In genomic region chr5:10301842-10302610, GRCh38 we compare ENCODE assay signal across 9 cellular contexts. TPM values are rescaled to one million over a fixed set of nuclear protein-coding genes. Genes with fewer than 3 reads are reported as not detected.
A peak's percentile ranks its signal among the peaks of the same experiment; 100 is the strongest.
DNase-seq lines count a peak whose midpoint lies in the region; ATAC-seq, FAIRE-seq and TF ChIP-seq lines count a peak whose summit lies in the region.
"Had no signal": no experiment of that assay in that cellular context is flagged by ENCODE, and none has a peak within 500 bp of the region (broad histone marks: within the 10 kb centered on the region; RNA-seq: fewer than 3 reads in every experiment).

No MANE protein-coding gene starts in this region.

- H3K9me3 Mint-ChIP-seq in immature natural killer cell, result no peaks in the 10 kb centered on the region

- TF ChIP-seq CTCF in LNCaP clone FGC (IDR thresholded peaks at IDR 0.05; ENCODE audit: control insufficient read depth, extremely low read depth, insufficient read depth), result no peak

- H3K36me3 ChIP-seq in small intestine (ENCODE audit: control insufficient read depth in 2 of 2, insufficient read depth in 2 of 2, low read length in 2 of 2), result no peaks in the 10 kb centered on the region

- H3K4me1 Mint-ChIP-seq in immature natural killer cell, result peaks cover 4 to 6% of the 10 kb centered on the region in 2 donors

- H3K27me3 ChIP-seq in small intestine (ENCODE audit: control insufficient read depth in 2 of 2, insufficient read depth in 2 of 2, low read length in 2 of 2), result peaks cover 0 to 3% of the 10 kb centered on the region in 2 donors

- peak overlapping the region; percentile 92 to 93 for H3K27ac ChIP-seq in small intestine (ENCODE audit: low read depth in 1 of 2, low read length in 1 of 2)

- intact Hi-C loops in left ventricle myocardium superior (cut with micrococcal nuclease), result no loop called here

- H3K27me3 Mint-ChIP-seq in immature natural killer cell (ENCODE audit: low read depth in 3 of 3), result peaks cover 0 to 12% (median 2%) of the 10 kb centered on the region in 3 donors

- peaks cover 2 to 19% of the 10 kb centered on the region in 2 donors for H3K4me1 ChIP-seq in small intestine (ENCODE audit: control insufficient read depth in 2 of 2, insufficient read depth in 1 of 2, low read depth in 1 of 2, low read length in 1 of 2)

- in situ Hi-C loops in SK-MEL-5 (cut with HindIII; ENCODE audit: low pct_unique_long_range_greater_than_20kb, low sequenced_read_pairs), result no loop called here

- H3K9me3 ChIP-seq in small intestine (ENCODE audit: control insufficient read depth, low read depth), result no peaks in the 10 kb centered on the region

- H3K27ac Mint-ChIP-seq in immature natural killer cell, result no peak overlapping the region

- H3K4me3 ChIP-seq in LNCaP clone FGC (ENCODE audit: low read depth, low read length), result no peak overlapping the region
- H3K4me3 ChIP-seq in small intestine (ENCODE audit: low read depth in 1 of 2, low read length in 2 of 2), result no peak overlapping the region

- peak; percentile 94 for ATAC-seq in left ventricle myocardium superior

- H3K36me3 Mint-ChIP-seq in immature natural killer cell, result no peaks in the 10 kb centered on the region

- 28 to 65% (median 38%) methylated on average over 11 of the region's 11 CpGs for WGBS in small intestine, 3 donors

- no peak overlapping the region for H3K4me3 Mint-ChIP-seq in immature natural killer cell

- no peak for FAIRE-seq in small intestine (lab: Jason Lieb, UNC)

- DNase-seq in LNCaP clone FGC (ENCODE audit: low read depth) (peak; percentile 82), SK-MEL-5 (ENCODE audit: low read depth, low spot score) (peak; percentile 33), left ventricle myocardium superior (peak; percentile 93), small intestine (peak; percentile 98), immature natural killer cell (no peak), RKO (ENCODE audit: low spot score) (no peak), GOT3 (lab: John Stamatoyannopoulos, UW) (no peak)
- DNase-seq in activated CD4-positive, alpha-beta T cell treated with anti-CD3 and anti-CD28 coated beads, Interleukin-2, amount 50 U/mL, for 1 hour, result no peak
- DNase-seq: KBM-7 had no signal

RNA-seq across cellular contexts. Expression of gene CMBL, which starts 5.7 kb away (rescaled TPM):
- total RNA-seq in SK-MEL-5 (2014; rRNA removed; shearing (Covaris generic)), result not detected in 2 replicates
- polyA plus RNA-seq in SK-MEL-5 (2015; cell fraction: cytosol; rRNA removed), result not detected in 2 replicates
- not detected in 2 replicates for polyA plus RNA-seq in SK-MEL-5 (2015; cell fraction: nucleus; rRNA removed)
- total RNA-seq in left ventricle myocardium superior, result 48.6 TPM
- polyA plus RNA-seq in small intestine, result 100 to 1,000 TPM in 2 of 3 donors, 10 to 100 TPM in 1; 93.7 to 516 (median 230) TPM
- under 1 TPM in 2 of 3 donors, not detected in 1; 0.35 to 0.84 TPM for polyA plus RNA-seq in immature natural killer cell

RNA-seq across cellular contexts. Expression of gene MARCHF6, which starts 51.5 kb away (rescaled TPM):
- total RNA-seq in SK-MEL-5 (2014; rRNA removed; shearing (Covaris generic)), result 73.0 and 75.8 TPM in 2 replicates
- 76.9 and 109 TPM in 2 replicates for polyA plus RNA-seq in SK-MEL-5 (2015; cell fraction: cytosol; rRNA removed)
- polyA plus RNA-seq in SK-MEL-5 (2015; cell fraction: nucleus; rRNA removed), result 311 and 332 TPM in 2 replicates
- 165 TPM for total RNA-seq in left ventricle myocardium superior
- 100 to 1,000 TPM in 1 of 3 donors, 10 to 100 TPM in 2; 39.6 to 109 (median 59.2) TPM for polyA plus RNA-seq in small intestine
- 10 to 100 TPM; 23.3 to 54.5 (median 52.5) TPM for polyA plus RNA-seq in immature natural killer cell

RNA-seq across cellular contexts. Expression of gene CCT5, which starts 51.9 kb away (rescaled TPM):
- total RNA-seq in SK-MEL-5 (2014; rRNA removed; shearing (Covaris generic)), result 1,160 and 1,344 TPM in 2 replicates
- polyA plus RNA-seq in SK-MEL-5 (2015; cell fraction: cytosol; rRNA removed), result 659 and 725 TPM in 2 replicates
- polyA plus RNA-seq in SK-MEL-5 (2015; cell fraction: nucleus; rRNA removed), result 532 and 577 TPM in 2 replicates
- total RNA-seq in left ventricle myocardium superior, result 95.8 TPM
- polyA plus RNA-seq in small intestine, result 100 to 1,000 TPM; 101 to 226 (median 138) TPM
- 100 to 1,000 TPM; 182 to 227 (median 211) TPM for polyA plus RNA-seq in immature natural killer cell

RNA-seq across cellular contexts. Expression of gene ATPSCKMT, which starts 52.3 kb away (rescaled TPM):
- total RNA-seq in SK-MEL-5 (2014; rRNA removed; shearing (Covaris generic)), result 33.8 and 40.7 TPM in 2 replicates
- 18.6 and 25.7 TPM in 2 replicates for polyA plus RNA-seq in SK-MEL-5 (2015; cell fraction: cytosol; rRNA removed)
- polyA plus RNA-seq in SK-MEL-5 (2015; cell fraction: nucleus; rRNA removed), result 28.5 and 49.4 TPM in 2 replicates
- total RNA-seq in left ventricle myocardium superior, result 19.6 TPM
- 10 to 100 TPM in 1 of 3 donors, 1 to 10 TPM in 2; 7.6 to 13.7 (median 8.6) TPM for polyA plus RNA-seq in small intestine
- polyA plus RNA-seq in immature natural killer cell, result 10 to 100 TPM in 2 of 3 donors, 1 to 10 TPM in 1; 9.5 to 16.0 (median 14.1) TPM

Comparison
In these comparisons a context has a peak if more than half of its experiments do, and no peak if none do; other contexts are left out.
1. DNase-seq: peak in LNCaP clone FGC (single experiment), SK-MEL-5 (single experiment), left ventricle myocardium superior (single experiment) and small intestine (single experiment); none in immature natural killer cell (0 of 3), RKO (single experiment), GOT3 (single experiment) and activated CD4-positive, alpha-beta T cell treated with anti-CD3 and anti-CD28 coated beads, Interleukin-2, amount 50 U/mL, for 1 hour (single experiment).
2. RNA of gene CMBL, which starts 5.7 kb away (total RNA-seq): 48.6 TPM in left ventricle myocardium superior (single experiment); not detected in SK-MEL-5; every median in the first group is over 10 times any median in the second.
3. RNA of gene CCT5, which starts 51.9 kb away (total RNA-seq): 1,160 to 1,344 TPM in SK-MEL-5; 95.8 TPM in left ventricle myocardium superior (single experiment); every median in the first group is over 10 times any median in the second.